16 cellular contexts compared by ENCODE assay signal in the genomic region with DNA sequence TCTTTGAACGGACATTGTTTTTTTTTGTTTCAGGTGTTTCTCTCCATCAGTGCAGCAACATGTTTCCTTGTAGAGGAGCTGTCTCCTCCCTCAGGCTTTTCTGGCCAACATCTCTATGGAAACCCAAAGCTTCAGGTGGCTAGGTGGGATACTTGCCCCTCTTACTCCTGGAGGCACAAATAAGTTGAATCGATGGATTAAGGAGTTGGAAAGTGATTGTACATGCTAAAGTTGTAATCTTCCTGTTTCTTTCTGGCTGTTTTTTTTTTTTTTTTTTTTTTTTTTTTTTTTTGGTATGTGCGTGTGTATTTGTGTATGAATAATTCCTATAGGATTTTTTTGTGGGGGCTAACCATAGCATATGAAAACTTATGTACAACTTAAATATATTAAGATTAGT.
"Had no signal": no experiment of that assay in that cellular context is flagged by ENCODE, and none has a peak within 500 bp of the region (broad histone marks: within the 10 kb centered on the region; RNA-seq: fewer than 3 reads in every experiment).

No MANE protein-coding gene starts in this region.

- H3K27ac Mint-ChIP-seq: activated naive CD4-positive, alpha-beta T cell treated with anti-CD3 and anti-CD28 coated beads, Interleukin-2, amount 10 ng/mL, durations not matched to agents 7 days and 5 days; nephron progenitor cell; stimulated activated naive B cell treated with anti-CD40 and anti-IgM and Interleukin-4, amounts not matched to agents 10 μg/mL and 1 μg/mL and 100 μg/mL, for 72 hours had no signal

- H3K9me3 ChIP-seq: adrenal gland, left lung, mucosa of descending colon, right atrium auricular region, tibial nerve had no signal

- H3K27ac ChIP-seq: adrenal gland, cardiac muscle cell, left lung, right atrium auricular region, tibial nerve had no signal

- DNase-seq: activated CD4-positive, alpha-beta T cell treated with anti-CD3 and anti-CD28 coated beads, Interleukin-2, amount 10 ng/mL, durations not matched to agents 7 days and 5 days; activated naive CD4-positive, alpha-beta T cell treated with anti-CD3 and anti-CD28 coated beads, Interleukin-2, amount 10 ng/mL, durations not matched to agents 7 days and 5 days; activated T-cell treated with anti-CD3 and anti-CD28 coated beads for 4 hours; adrenal gland; kidney; left lung; mammary epithelial cell; mucosa of descending colon; nephron progenitor cell; occipital lobe; stimulated activated CD4-positive, alpha-beta T cell treated with anti-CD3 and anti-CD28 coated beads, Interleukin-2, amount 100 ng/mL, for 48 hours; stimulated activated naive B cell treated with anti-CD40 and anti-IgM and Interleukin-4, amounts not matched to agents 10 μg/mL and 1 μg/mL and 100 μg/mL, for 72 hours; substantia nigra had no signal

- H3K27me3 Mint-ChIP-seq: activated CD4-positive, alpha-beta T cell treated with anti-CD3 and anti-CD28 coated beads, Interleukin-2, amount 10 ng/mL, durations not matched to agents 7 days and 5 days; activated naive CD4-positive, alpha-beta T cell treated with anti-CD3 and anti-CD28 coated beads, Interleukin-2, amount 10 ng/mL, durations not matched to agents 7 days and 5 days; stimulated activated naive B cell treated with anti-CD40 and anti-IgM and Interleukin-4, amounts not matched to agents 10 μg/mL and 1 μg/mL and 100 μg/mL, for 72 hours had no signal

- H3K4me3 Mint-ChIP-seq: activated CD4-positive, alpha-beta T cell treated with anti-CD3 and anti-CD28 coated beads, Interleukin-2, amount 10 ng/mL, durations not matched to agents 7 days and 5 days; activated naive CD4-positive, alpha-beta T cell treated with anti-CD3 and anti-CD28 coated beads, Interleukin-2, amount 10 ng/mL, durations not matched to agents 7 days and 5 days; nephron progenitor cell; stimulated activated naive B cell treated with anti-CD40 and anti-IgM and Interleukin-4, amounts not matched to agents 10 μg/mL and 1 μg/mL and 100 μg/mL, for 72 hours had no signal

- H3K36me3 ChIP-seq: adrenal gland, right atrium auricular region had no signal

- H3K27me3 ChIP-seq: adrenal gland, cardiac muscle cell, left lung, right atrium auricular region, tibial nerve had no signal

- H3K4me3 ChIP-seq: adrenal gland, cardiac muscle cell, left lung, mucosa of descending colon, right atrium auricular region, tibial nerve had no signal

- H3K9me3 Mint-ChIP-seq: activated naive CD4-positive, alpha-beta T cell treated with anti-CD3 and anti-CD28 coated beads, Interleukin-2, amount 10 ng/mL, durations not matched to agents 7 days and 5 days had no signal
